In the genomic region with DNA sequence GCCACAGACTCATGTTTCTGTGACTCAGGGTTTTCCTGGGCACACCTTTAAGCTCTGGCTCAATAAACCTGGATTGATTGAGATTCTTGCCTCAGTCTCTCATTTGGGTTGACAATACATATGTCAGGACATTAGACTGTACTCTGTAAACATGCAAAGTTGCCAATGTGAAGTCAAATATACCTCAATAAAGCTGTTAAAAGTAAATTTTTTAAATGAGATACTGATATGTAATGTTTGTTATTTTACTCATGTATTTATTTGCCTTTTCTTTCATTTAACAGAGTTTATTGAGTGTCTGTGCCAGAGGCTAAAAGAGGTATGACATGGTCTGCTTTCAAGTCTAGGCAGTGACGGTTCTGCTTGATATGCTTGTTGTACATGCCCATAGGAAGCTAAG, we compare ENCODE assay signal across 13 cellular contexts. TPM values are rescaled to one million over a fixed set of nuclear protein-coding genes. Genes with fewer than 3 reads are reported as not detected.
DNase-seq lines count a peak whose midpoint lies in the region; ATAC-seq and TF ChIP-seq lines count a peak whose summit lies in the region.
"Had no signal": no experiment of that assay in that cellular context is flagged by ENCODE, and none has a peak within 500 bp of the region (broad histone marks: within the 10 kb centered on the region; RNA-seq: fewer than 3 reads in every experiment).

No MANE protein-coding gene starts in this region.

- H3K4me2 ChIP-seq in OCI-LY1 (ENCODE audit: low read length) = no peak overlapping the region
- H3K4me2 ChIP-seq in neuronal stem cell (ENCODE audit: insufficient read depth, low read length, poor library complexity, severe bottlenecking) = no peak overlapping the region

- H3K27me3 ChIP-seq in OCI-LY1 (ENCODE audit: insufficient read depth, low read length) (no peaks in the 10 kb centered on the region), esophagus (ENCODE audit: control insufficient read depth in 1 of 2, insufficient read depth in 2 of 2, low read length in 2 of 2) (no peaks in the 10 kb centered on the region), neuronal stem cell (ENCODE audit: control insufficient read depth in 3 of 3, insufficient read depth in 3 of 3, low read depth in 1 of 3, low read length in 3 of 3) (no peaks in the 10 kb centered on the region), adrenal gland (no peaks in the 10 kb centered on the region)

- H3K4me1 ChIP-seq in HEK293 (ENCODE audit: control insufficient read depth, insufficient read depth, low read length) (no peaks in the 10 kb centered on the region), OCI-LY1 (ENCODE audit: insufficient read depth, low read length, severe bottlenecking) (peaks cover 46% of the 10 kb centered on the region), esophagus (ENCODE audit: control insufficient read depth in 2 of 2, insufficient read depth in 2 of 2, low read length in 1 of 2) (peaks cover 0 to 3% of the 10 kb centered on the region in 2 donors), neuronal stem cell (ENCODE audit: control insufficient read depth in 2 of 2, insufficient read depth in 1 of 2, low read depth in 1 of 2, low read length in 2 of 2) (peaks cover 0 to 5% of the 10 kb centered on the region in 2 donors), adrenal gland (replicated peaks in 1 of 2) (peaks cover 17% of the 10 kb centered on the region in 2 donors)

- ATAC-seq in GM21529 (IDR thresholded peaks at IDR 0.05; ENCODE audit: unreplicated experiment) = no peak

- no peak overlapping the region for H3K18ac ChIP-seq in neuronal stem cell (ENCODE audit: low read length)

- H4K8ac ChIP-seq in neuronal stem cell (ENCODE audit: low read depth, low read length) = no peak overlapping the region

- H3K9me3 ChIP-seq in HEK293 (ENCODE audit: control insufficient read depth, insufficient read depth, low read depth, low read length) = no peaks in the 10 kb centered on the region
- H3K9me3 ChIP-seq in OCI-LY1 (ENCODE audit: low read length) = no peaks in the 10 kb centered on the region
- no peaks in the 10 kb centered on the region for H3K9me3 ChIP-seq in esophagus (ENCODE audit: control insufficient read depth in 2 of 2, insufficient read depth in 1 of 2, low read depth in 1 of 2, low read length in 1 of 2)
- H3K9me3 ChIP-seq in neuronal stem cell (replicated peaks in 1 of 2; ENCODE audit: control insufficient read depth in 2 of 2, insufficient read depth in 1 of 2, low read depth in 1 of 2, low read length in 2 of 2) = no peaks in the 10 kb centered on the region
- H3K9me3 ChIP-seq in adrenal gland (replicated peaks in 1 of 3) = no peaks in the 10 kb centered on the region

- no peaks in the 10 kb centered on the region for H3K36me3 ChIP-seq in HEK293 (ENCODE audit: control insufficient read depth in 2 of 2, insufficient read depth in 1 of 2, low read length in 2 of 2)
- no peaks in the 10 kb centered on the region for H3K36me3 ChIP-seq in OCI-LY1 (ENCODE audit: insufficient read depth, low read length)
- no peaks in the 10 kb centered on the region for H3K36me3 ChIP-seq in esophagus (ENCODE audit: control insufficient read depth in 2 of 2, insufficient read depth in 2 of 2, low read length in 1 of 2)
- no peaks in the 10 kb centered on the region for H3K36me3 ChIP-seq in neuronal stem cell (replicated peaks in 1 of 2; ENCODE audit: control insufficient read depth in 2 of 2, insufficient read depth in 2 of 2, low read length in 2 of 2)
- H3K36me3 ChIP-seq in adrenal gland (replicated peaks in 1 of 2) = no peaks in the 10 kb centered on the region

- H2BK15ac ChIP-seq in neuronal stem cell (ENCODE audit: low read length) = no peak overlapping the region

- no peak for TF ChIP-seq CTCF in HEK293 (tag by site-specific recombination; IDR thresholded peaks at IDR 0.05)
- TF ChIP-seq CTCF in OCI-LY1 (IDR thresholded peaks at IDR 0.05; ENCODE audit: low read length) = no peak
- no peak for TF ChIP-seq CTCF in adrenal gland (IDR thresholded peaks at IDR 0.05)

- WGBS in esophagus, 2 donors = 43 to 49% methylated on average over 1 of the region's 1 CpG
- no CpG with 5 or more reads among the region's 1 CpG for WGBS in neuronal stem cell (ENCODE audit: extremely low coverage in 2 of 2, insufficient read length in 2 of 2, insufficient replicate concordance in 1 of 2), 2 donors
- WGBS in adrenal gland, 4 donors = 73 to 83% (median 82%) methylated on average over 1 of the region's 1 CpG

- no peak overlapping the region for H3K23ac ChIP-seq in neuronal stem cell (ENCODE audit: low read depth, low read length, poor library complexity)

- no peak overlapping the region for H3K4ac ChIP-seq in neuronal stem cell (ENCODE audit: low read length)

- intact Hi-C loops in adrenal gland (cut with DNase I) = loop anchor here (10.0 kb wide), 3 partner anchors 399 to 659 kb away; no protein-coding TSS in a partner anchor

- no peaks in the 10 kb centered on the region for H3K9me2 ChIP-seq in OCI-LY1 (ENCODE audit: low read depth, low read length)

- H3K4me3 ChIP-seq in HEK293 (ENCODE audit: low read depth, low read length) (no peak overlapping the region), OCI-LY1 (ENCODE audit: low read depth, low read length, poor library complexity, severe bottlenecking) (no peak overlapping the region), esophagus (ENCODE audit: low read depth in 1 of 2, low read length in 2 of 2) (no peak overlapping the region), neuronal stem cell (ENCODE audit: low read length in 2 of 2) (no peak overlapping the region), adrenal gland (no peak overlapping the region)

- H3K9ac ChIP-seq in OCI-LY1 (ENCODE audit: low read length) (no peak overlapping the region), neuronal stem cell (ENCODE audit: low read depth, low read length, poor library complexity) (no peak overlapping the region)

- no peak overlapping the region for H3K14ac ChIP-seq in neuronal stem cell (ENCODE audit: low read length)

- TF ChIP-seq POLR2A in adrenal gland (IDR thresholded peaks at IDR 0.05) = no peak

- H4K20me1 ChIP-seq in OCI-LY1 (ENCODE audit: insufficient read depth, low read length) = no peaks in the 10 kb centered on the region

- H2BK12ac ChIP-seq in neuronal stem cell (ENCODE audit: low read length) = no peak overlapping the region

- H3F3A ChIP-seq in OCI-LY1 (ENCODE audit: insufficient read depth, low read length) = no peaks in the 10 kb centered on the region

- H3K79me1 ChIP-seq in neuronal stem cell (ENCODE audit: low read depth, low read length) = no peaks in the 10 kb centered on the region

- H4K91ac ChIP-seq in neuronal stem cell (ENCODE audit: low read depth, low read length, poor library complexity) = no peak overlapping the region

- H2AFZ ChIP-seq in OCI-LY1 (ENCODE audit: low read length) (peak overlapping the region; percentile 79), neuronal stem cell (ENCODE audit: low read length) (peak overlapping the region; percentile 70)

- no peak overlapping the region for H2BK120ac ChIP-seq in neuronal stem cell (ENCODE audit: low read depth, low read length)

- POLR2A ChIA-PET in HEK293 (lab: Yijun Ruan, JAX) = no interaction called here

- H3K79me2 ChIP-seq in OCI-LY1 (ENCODE audit: insufficient read depth, low read length) = no peaks in the 10 kb centered on the region

- H3K27ac ChIP-seq in HEK293 (ENCODE audit: extremely low read depth, low read depth, low read length) = no peak overlapping the region
- H3K27ac ChIP-seq in OCI-LY1 (ENCODE audit: low read depth, low read length, poor library complexity, severe bottlenecking) = no peak overlapping the region
- peak overlapping the region; percentile 66 to 87 for H3K27ac ChIP-seq in esophagus (ENCODE audit: low read depth in 2 of 2, low read length in 1 of 2)
- H3K27ac ChIP-seq in neuronal stem cell (replicated peaks; ENCODE audit: low read length) = no peak overlapping the region
- no peak overlapping the region for H3K27ac ChIP-seq in adrenal gland

- CTCF ChIA-PET in HEK293 (lab: Yijun Ruan, JAX) = interaction anchor here (0.9 to 1.0 kb wide), 2 partner anchors 253 to 1016 kb away, joined by 3 read pairs; no protein-coding TSS in a partner anchor

- no peak overlapping the region for H2AK5ac ChIP-seq in neuronal stem cell (ENCODE audit: low read depth, low read length)

- no peak overlapping the region for H2BK5ac ChIP-seq in neuronal stem cell (ENCODE audit: low read length)

- no peak for DNase-seq in neuronal stem cell (ENCODE audit: low spot score)
- no peak for DNase-seq in NCI-H446 treated with DMSO at 0.1 percent for 48 hours (lab: John Stamatoyannopoulos, UW)
- no peak for DNase-seq in activated T-cell treated with anti-CD3 and anti-CD28 coated beads, Interleukin-2, amount 50 U/mL, for 1 hour
- no peak for DNase-seq in adrenal gland
- DNase-seq: DMS 273 treated with DMSO at 0.1 percent for 48 hours, EL, H7, NCI-H1092, RPMI8226 had no signal

TF ChIP-seq in HEK293, 187 proteins besides CTCF, POLR2A, EP300 and RAD21:
- peak; percentile 97 for TF ChIP-seq ZNF664 (tag by site-specific recombination; IDR thresholded peaks at IDR 0.05)
- TF ChIP-seq ZNF596 (tag by site-specific recombination; IDR thresholded peaks at IDR 0.05) = no peak
TF ChIP-seq in HEK293: peak in this region for 1.

RNA-seq across cellular contexts. Expression of a gene that starts 3.7 kb away (rescaled TPM):
- polyA plus RNA-seq in esophagus (under 1 TPM; 0.84 TPM), adrenal gland (1 to 10 TPM; 2.8 to 7.0 (median 3.6) TPM)
- polyA plus RNA-seq in neuronal stem cell (2013, experiment 1 of 2) = 0.81 TPM
- polyA plus RNA-seq in neuronal stem cell (2013, experiment 2 of 2) = 0.65 TPM
- 10 to 100 TPM in 2 of 8 donors, 1 to 10 TPM in 6; 2.0 to 11.1 (median 8.3) TPM for total RNA-seq in adrenal gland

Comparison
In these comparisons a context has a peak if more than half of its experiments do, and no peak if none do; other contexts are left out.
1. H3K27ac ChIP-seq: peak in esophagus (2 of 2); none in HEK293 (single experiment), OCI-LY1 (single experiment), neuronal stem cell (single experiment) and adrenal gland (0 of 5).